ENCODE assay signal across 1 cellular context in genomic region chr11:65377036-65377435, GRCh38.
TF ChIP-seq lines count a peak whose summit lies in the region.

No MANE protein-coding gene starts in this region.

TF ChIP-seq in IMR-90, 13 proteins besides CTCF, POLR2A, EP300 and RAD21:
- no peak for TF ChIP-seq MAFK (IDR thresholded peaks at IDR 0.05; ENCODE audit: low read depth, low read length)
- TF ChIP-seq ELK1 (IDR thresholded peaks at IDR 0.05; ENCODE audit: borderline replicate concordance, low read depth, low read length): no peak
- no peak for TF ChIP-seq MAZ (IDR thresholded peaks at IDR 0.05; ENCODE audit: borderline replicate concordance, low read depth, low read length)
- TF ChIP-seq RCOR1 (IDR thresholded peaks at IDR 0.05; ENCODE audit: insufficient replicate concordance, low read length): no peak
- no peak for TF ChIP-seq RFX5 (IDR thresholded peaks at IDR 0.05; ENCODE audit: low read depth, low read length)
- no peak for TF ChIP-seq FOS (IDR thresholded peaks at IDR 0.05; ENCODE audit: low read depth, low read length)
- no peak for TF ChIP-seq CHD1 (IDR thresholded peaks at IDR 0.05; ENCODE audit: low read depth, low read length)
- no peak for TF ChIP-seq CEBPB (IDR thresholded peaks at IDR 0.05; ENCODE audit: low read depth, low read length)
- TF ChIP-seq USF2 (IDR thresholded peaks at IDR 0.05; ENCODE audit: low read depth, low read length): no peak
- TF ChIP-seq BHLHE40 (IDR thresholded peaks at IDR 0.05; ENCODE audit: low read depth, low read length): no peak
- TF ChIP-seq MXI1 (IDR thresholded peaks at IDR 0.05; ENCODE audit: borderline replicate concordance, low read depth, low read length): no peak
- TF ChIP-seq NFE2L2 (IDR thresholded peaks at IDR 0.05; ENCODE audit: low read depth, low read length): no peak
- no peak for TF ChIP-seq SMC3 (IDR thresholded peaks at IDR 0.05; ENCODE audit: low read depth, low read length)
